ENCODE assay signal across 13 cellular contexts in the genomic region with DNA sequence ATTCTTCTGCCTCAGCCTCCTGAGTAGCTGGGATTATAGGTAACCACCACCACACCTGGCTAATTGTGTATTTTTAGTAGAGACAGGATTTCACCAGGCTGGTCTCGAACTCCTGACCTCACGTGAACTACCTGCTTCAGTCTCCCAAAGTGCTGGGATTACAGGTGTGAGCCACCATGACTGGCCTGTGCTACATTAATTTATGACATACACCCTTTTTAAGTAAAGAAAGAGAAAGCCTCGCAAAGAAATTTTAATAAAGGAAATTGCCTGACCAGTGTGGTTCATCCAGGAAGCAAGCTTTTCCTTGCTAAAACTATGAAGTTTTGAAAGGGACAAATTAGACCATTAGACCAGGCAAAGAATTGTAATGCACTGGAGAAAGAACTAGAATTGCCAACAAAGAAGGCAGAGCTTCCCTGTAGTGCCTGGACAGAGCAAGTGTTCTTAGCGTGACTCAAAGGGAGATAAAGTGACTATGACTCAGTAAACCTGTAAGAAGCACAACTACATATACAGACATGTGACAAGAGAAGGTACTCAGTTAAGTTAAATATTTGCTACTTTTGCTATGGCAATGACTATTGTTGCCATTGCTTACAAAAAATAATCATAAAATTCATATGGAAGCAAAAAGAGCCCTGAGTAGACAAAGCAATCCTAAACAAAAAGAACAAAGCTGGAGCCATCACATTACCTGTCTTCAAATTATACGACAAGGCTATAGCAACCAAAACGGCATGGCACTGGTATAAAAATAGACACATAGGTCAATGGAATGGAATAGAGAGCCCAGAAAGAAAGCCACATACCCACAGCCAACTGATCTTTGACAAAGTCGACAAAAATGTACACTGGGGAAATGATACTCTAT. TPM values are rescaled to one million over a fixed set of nuclear protein-coding genes. Genes with fewer than 3 reads are reported as not detected.
DNase-seq lines count a peak whose midpoint lies in the region; ATAC-seq and TF ChIP-seq lines count a peak whose summit lies in the region.
"Had no signal": no experiment of that assay in that cellular context is flagged by ENCODE, and none has a peak within 500 bp of the region (broad histone marks: within the 10 kb centered on the region; RNA-seq: fewer than 3 reads in every experiment).

No MANE protein-coding gene starts in this region.

- no CpG with 5 or more reads among the region's 7 CpGs for WGBS in IMR-90 (ENCODE audit: extremely low coverage in 2 of 2, insufficient read length in 1 of 2), 2 experiments

- peak; percentile 19 for DNase-seq in IMR-90
- peak; percentile 31 for DNase-seq in central memory CD4-positive, alpha-beta T cell
- DNase-seq in DMS153 (lab: John Stamatoyannopoulos, UW), result no peak
- DNase-seq in stimulated activated CD4-positive, alpha-beta T cell treated with anti-CD3 and anti-CD28 coated beads, Interleukin-2, amount 100 ng/mL, for 24 hours, result no peak
- no peak for DNase-seq in SIG-M5 treated with dmso at 0.1 percent for 504 hours (lab: John Stamatoyannopoulos, UW; ENCODE audit: unreplicated experiment)
- no peak for DNase-seq in activated effector memory CD4-positive, alpha-beta T cell treated with anti-CD3 and anti-CD28 coated beads, Interleukin-2, amount 50 U/mL, for 16 hours
- DNase-seq: C1 segment of cervical spinal cord, H9, testis had no signal

- no peak overlapping the region for H2BK5ac ChIP-seq in IMR-90 (ENCODE audit: low read depth, low read length, poor library complexity, severe bottlenecking)

- POLR2A ChIA-PET in IMR-90 (lab: Charles Lee; ENCODE audit: unreplicated experiment), result no interaction called here

- H3K18ac ChIP-seq in IMR-90 (ENCODE audit: low read depth, low read length), result no peak overlapping the region

- no peak overlapping the region for H4K5ac ChIP-seq in IMR-90 (ENCODE audit: low read depth, low read length)

- H3K4me3 ChIP-seq in BLaER1 (no peak overlapping the region), IMR-90 (ENCODE audit: insufficient read depth, low read depth, low read length) (no peak overlapping the region)
- H3K4me3 ChIP-seq: SJSA1, testis had no signal

- TF ChIP-seq RAD21 in IMR-90 (IDR thresholded peaks at IDR 0.05; ENCODE audit: low read length), result no peak

- dilution Hi-C loops in IMR-90 (cut with HindIII; ENCODE audit: low sequenced_read_pairs, unreplicated experiment), result no loop called here

- H3K79me1 ChIP-seq in IMR-90 (ENCODE audit: low read depth in 1 of 2, low read length in 2 of 2), result no peaks in the 10 kb centered on the region

- H4K20me1 ChIP-seq in BLaER1 (no peaks in the 10 kb centered on the region), IMR-90 (ENCODE audit: insufficient read depth, low read length) (no peaks in the 10 kb centered on the region)

- H2BK20ac ChIP-seq in IMR-90 (ENCODE audit: low read depth, low read length), result no peak overlapping the region

- H2AK9ac ChIP-seq in IMR-90 (replicated peaks; ENCODE audit: low read depth, low read length, poor library complexity), result no peak overlapping the region

- H3K14ac ChIP-seq in IMR-90 (replicated peaks; ENCODE audit: low read depth, low read length), result 0 out of 2 replicates have a peak overlapping the region, but pooled peaks have one; percentile 32

- TF ChIP-seq POLR2A in IMR-90 (IDR thresholded peaks at IDR 0.05; ENCODE audit: low read depth, low read length), result no peak

- no peak overlapping the region for H3K56ac ChIP-seq in IMR-90 (ENCODE audit: extremely low read depth, insufficient read depth, low read length)

- H3K9me3 ChIP-seq in BLaER1, result peaks cover 5% of the 10 kb centered on the region; the same call in 1 of the 2 replicates
- no peaks in the 10 kb centered on the region for H3K9me3 ChIP-seq in IMR-90 (ENCODE audit: control insufficient read depth, insufficient read depth, low read length)
- H3K9me3 ChIP-seq: SJSA1, testis had no signal

- H3K4ac ChIP-seq in IMR-90 (ENCODE audit: low read depth, low read length), result no peak overlapping the region

- peaks cover 3% of the 10 kb centered on the region; the same call in 1 of the 2 replicates for H3K9me1 ChIP-seq in IMR-90 (ENCODE audit: insufficient read depth, low read length)

- intact Hi-C loops in IMR-90 (cut with micrococcal nuclease), result no loop called here

- H4K8ac ChIP-seq in IMR-90 (ENCODE audit: low read depth in 2 of 2, low read length in 2 of 2), result no peak overlapping the region

- no peaks in the 10 kb centered on the region for H3K36me3 ChIP-seq in BLaER1
- H3K36me3 ChIP-seq in IMR-90 (ENCODE audit: control insufficient read depth, insufficient read depth, low read length), result no peaks in the 10 kb centered on the region
- H3K36me3 ChIP-seq: SJSA1 had no signal

- peaks cover 11% of the 10 kb centered on the region for H3K4me1 ChIP-seq in BLaER1
- H3K4me1 ChIP-seq in IMR-90 (ENCODE audit: control insufficient read depth, insufficient read depth, low read length), result no peaks in the 10 kb centered on the region; the same call in 1 of the 2 replicates
- H3K4me1 ChIP-seq: testis had no signal

- H3K23ac ChIP-seq in IMR-90 (ENCODE audit: low read depth, low read length), result no peak overlapping the region

- in situ Hi-C loops in IMR-90 (cut with MboI; ENCODE audit: low sequenced_read_pairs), result no loop called here

- no peak overlapping the region for H4K91ac ChIP-seq in IMR-90 (ENCODE audit: insufficient read depth, low read depth, low read length)

- no TSS peak for BruUV-seq in IMR-90 (replicated peaks; lab: Mats Ljungman, UMichigan)

- H3K4me2 ChIP-seq in BLaER1 (peak overlapping the region; percentile 35; the same call in 1 of the 2 replicates), IMR-90 (ENCODE audit: low read depth, low read length) (no peak overlapping the region)

- H2BK15ac ChIP-seq in IMR-90 (ENCODE audit: low read depth, low read length), result no peak overlapping the region

- H3K9ac ChIP-seq in BLaER1 (no peak overlapping the region), IMR-90 (ENCODE audit: low read depth, low read length) (no peak overlapping the region)

- H3K27ac ChIP-seq in BLaER1, result no peak overlapping the region
- no peak overlapping the region for H3K27ac ChIP-seq in IMR-90 (ENCODE audit: insufficient read depth, low read length)
- H3K27ac ChIP-seq: SJSA1, testis had no signal

- H2AFZ ChIP-seq in IMR-90 (replicated peaks; ENCODE audit: low read length, poor library complexity), result no peak overlapping the region

- H3K27me3 ChIP-seq in BLaER1, result no peaks in the 10 kb centered on the region
- H3K27me3 ChIP-seq in IMR-90 (ENCODE audit: control insufficient read depth, insufficient read depth, low read length), result no peaks in the 10 kb centered on the region
- H3K27me3 ChIP-seq: SJSA1, testis had no signal

- H2AK5ac ChIP-seq in IMR-90 (ENCODE audit: low read depth, low read length), result no peak overlapping the region

- ATAC-seq in GM19043 (IDR thresholded peaks at IDR 0.05; ENCODE audit: low read depth, unreplicated experiment) (peak; percentile 72), IMR-90 (ENCODE audit: low read depth) (no peak)

- no peak for TF ChIP-seq CTCF in IMR-90 (conservative IDR thresholded peaks at IDR 0.05; ENCODE audit: low read depth, low read length)

- H2BK120ac ChIP-seq in IMR-90 (ENCODE audit: low read depth, low read length), result no peak overlapping the region

- CTCF ChIA-PET in IMR-90 (lab: Yijun Ruan, JAX), result no interaction called here

TF ChIP-seq in IMR-90, 13 proteins besides CTCF, POLR2A, EP300 and RAD21:
- TF ChIP-seq, protein P1, sequence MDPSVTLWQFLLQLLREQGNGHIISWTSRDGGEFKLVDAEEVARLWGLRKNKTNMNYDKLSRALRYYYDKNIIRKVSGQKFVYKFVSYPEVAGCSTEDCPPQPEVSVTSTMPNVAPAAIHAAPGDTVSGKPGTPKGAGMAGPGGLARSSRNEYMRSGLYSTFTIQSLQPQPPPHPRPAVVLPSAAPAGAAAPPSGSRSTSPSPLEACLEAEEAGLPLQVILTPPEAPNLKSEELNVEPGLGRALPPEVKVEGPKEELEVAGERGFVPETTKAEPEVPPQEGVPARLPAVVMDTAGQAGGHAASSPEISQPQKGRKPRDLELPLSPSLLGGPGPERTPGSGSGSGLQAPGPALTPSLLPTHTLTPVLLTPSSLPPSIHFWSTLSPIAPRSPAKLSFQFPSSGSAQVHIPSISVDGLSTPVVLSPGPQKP (IDR thresholded peaks at IDR 0.05; ENCODE audit: borderline replicate concordance, low read depth, low read length), result no peak
- no peak for TF ChIP-seq BHLHE40 (IDR thresholded peaks at IDR 0.05; ENCODE audit: low read depth, low read length)
- TF ChIP-seq RCOR1 (IDR thresholded peaks at IDR 0.05; ENCODE audit: insufficient replicate concordance, low read length), result no peak
- TF ChIP-seq NFE2L2 (IDR thresholded peaks at IDR 0.05; ENCODE audit: low read depth, low read length), result no peak
- no peak for TF ChIP-seq MXI1 (IDR thresholded peaks at IDR 0.05; ENCODE audit: borderline replicate concordance, low read depth, low read length)

RNA-seq across cellular contexts. Expression of a gene that starts 54.6 kb away (rescaled TPM):
- not detected in 2 replicates for total RNA-seq in IMR-90 (2012; rRNA removed)
- not detected in 2 replicates for polyA plus RNA-seq in IMR-90 (2012; rRNA removed)
- polyA plus RNA-seq in IMR-90 (2012; cell fraction: cytosol; rRNA removed), result not detected in 2 replicates
- polyA plus RNA-seq in IMR-90 (2012; cell fraction: nucleus; rRNA removed; ENCODE audit: low replicate concordance), result not detected in 2 replicates
- total RNA-seq: H9, neural crest cell had no signal

Comparison
In these comparisons a context has a peak if more than half of its experiments do, and no peak if none do; other contexts are left out.
1. DNase-seq: peak in IMR-90 (single experiment) and central memory CD4-positive, alpha-beta T cell (single experiment); none in DMS153 (single experiment), stimulated activated CD4-positive, alpha-beta T cell treated with anti-CD3 and anti-CD28 coated beads, Interleukin-2, amount 100 ng/mL, for 24 hours (0 of 2), SIG-M5 treated with dmso at 0.1 percent for 504 hours (single experiment) and activated effector memory CD4-positive, alpha-beta T cell treated with anti-CD3 and anti-CD28 coated beads, Interleukin-2, amount 50 U/mL, for 16 hours (single experiment).